Comparison of ENCODE assay signal across 24 cellular contexts in genomic region chr12:89552376-89552775, GRCh38.
"Had no signal": no experiment of that assay in that cellular context is flagged by ENCODE, and none has a peak within 500 bp of the region (broad histone marks: within the 10 kb centered on the region; RNA-seq: fewer than 3 reads in every experiment).

No MANE protein-coding gene starts in this region.

- H3K9ac ChIP-seq: neural progenitor cell had no signal

- H3K4me3 Mint-ChIP-seq: activated CD8-positive, alpha-beta T cell treated with anti-CD3 and anti-CD28 coated beads for 36 hours; activated naive CD8-positive, alpha-beta T cell treated with anti-CD3 and anti-CD28 coated beads for 36 hours; activated T-helper 17 cell treated with anti-CD3 and anti-CD28 coated beads, Interleukin-2, amount 50 U/mL, for 72 hours; central memory CD8-positive, alpha-beta T cell; naive B cell; neural progenitor cell; stimulated activated effector memory CD8-positive, alpha-beta T cell treated with anti-CD3 and anti-CD28 coated beads, Interleukin-12 subunit alpha, Interleukin-12 subunit beta, amount 100 ng/mL, for 72 hours; WTC11 had no signal

- H3K27ac ChIP-seq: brain microvascular endothelial cell, neural progenitor cell, ovary, right lobe of liver, thoracic aorta, upper lobe of left lung had no signal

- H3K27ac Mint-ChIP-seq: activated CD8-positive, alpha-beta T cell treated with anti-CD3 and anti-CD28 coated beads for 36 hours; activated naive CD8-positive, alpha-beta T cell treated with anti-CD3 and anti-CD28 coated beads for 36 hours; activated T-helper 17 cell treated with anti-CD3 and anti-CD28 coated beads, Interleukin-2, amount 50 U/mL, for 72 hours; neural progenitor cell; stimulated activated effector memory CD8-positive, alpha-beta T cell treated with anti-CD3 and anti-CD28 coated beads, Interleukin-12 subunit alpha, Interleukin-12 subunit beta, amount 100 ng/mL, for 72 hours; WTC11 had no signal

- H3K9me3 ChIP-seq: mucosa of descending colon, ovary, right lobe of liver, thoracic aorta, upper lobe of left lung had no signal

- H3K9me3 Mint-ChIP-seq: activated T-helper 17 cell treated with anti-CD3 and anti-CD28 coated beads, Interleukin-2, amount 50 U/mL, for 72 hours; central memory CD8-positive, alpha-beta T cell; stimulated activated effector memory CD8-positive, alpha-beta T cell treated with anti-CD3 and anti-CD28 coated beads, Interleukin-12 subunit alpha, Interleukin-12 subunit beta, amount 100 ng/mL, for 72 hours had no signal

- H3K4me3 ChIP-seq: mucosa of descending colon, neural progenitor cell, ovary, right lobe of liver, smooth muscle cell, thoracic aorta, upper lobe of left lung had no signal

- H3K27me3 Mint-ChIP-seq: activated naive CD8-positive, alpha-beta T cell treated with anti-CD3 and anti-CD28 coated beads for 36 hours; activated T-helper 17 cell treated with anti-CD3 and anti-CD28 coated beads, Interleukin-2, amount 50 U/mL, for 72 hours; naive B cell had no signal

- ATAC-seq: activated CD8-positive, alpha-beta T cell treated with anti-CD3 and anti-CD28 coated beads for 36 hours; activated T-helper 17 cell treated with anti-CD3 and anti-CD28 coated beads, Interleukin-2, amount 50 U/mL, for 72 hours; mucosa of descending colon; right lobe of liver; stimulated activated effector memory CD8-positive, alpha-beta T cell treated with anti-CD3 and anti-CD28 coated beads, Interleukin-12 subunit alpha, Interleukin-12 subunit beta, amount 100 ng/mL, for 72 hours; WTC11 had no signal

- H3K36me3 ChIP-seq: brain microvascular endothelial cell, neural progenitor cell, ovary, right lobe of liver, thoracic aorta, upper lobe of left lung had no signal

- DNase-seq: activated CD4-positive, alpha-beta T cell treated with anti-CD3 and anti-CD28 coated beads for 48 hours; activated CD8-positive, alpha-beta T cell treated with anti-CD3 and anti-CD28 coated beads for 36 hours; activated naive CD4-positive, alpha-beta T cell; activated naive CD8-positive, alpha-beta T cell treated with anti-CD3 and anti-CD28 coated beads for 36 hours; activated T-cell treated with anti-CD3 and anti-CD28 coated beads, Interleukin-2, amount 50 U/mL, for 1 hour; brain microvascular endothelial cell; cortex of kidney; effector CD4-positive, alpha-beta T cell; head of caudate nucleus; mesenchymal stem cell; mucosa of descending colon; naive B cell; ovary; right lobe of liver; stimulated activated CD4-positive, alpha-beta T cell treated with anti-CD3 and anti-CD28 coated beads, Interleukin-4, amount 100 ng/mL, for 24 hours; upper lobe of left lung had no signal

- H3K4me1 Mint-ChIP-seq: activated naive CD8-positive, alpha-beta T cell treated with anti-CD3 and anti-CD28 coated beads for 36 hours; activated T-helper 17 cell treated with anti-CD3 and anti-CD28 coated beads, Interleukin-2, amount 50 U/mL, for 72 hours; central memory CD8-positive, alpha-beta T cell; naive B cell; neural progenitor cell; stimulated activated effector memory CD8-positive, alpha-beta T cell treated with anti-CD3 and anti-CD28 coated beads, Interleukin-12 subunit alpha, Interleukin-12 subunit beta, amount 100 ng/mL, for 72 hours had no signal

- H3K4me1 ChIP-seq: neural progenitor cell, upper lobe of left lung had no signal

- H3K27me3 ChIP-seq: brain microvascular endothelial cell, neural progenitor cell, ovary, right lobe of liver, upper lobe of left lung had no signal

- FAIRE-seq: frontal cortex had no signal

- H3K4me2 ChIP-seq: neural progenitor cell, smooth muscle cell had no signal

- H3K36me3 Mint-ChIP-seq: stimulated activated effector memory CD8-positive, alpha-beta T cell treated with anti-CD3 and anti-CD28 coated beads, Interleukin-12 subunit alpha, Interleukin-12 subunit beta, amount 100 ng/mL, for 72 hours; WTC11 had no signal

- H2AFZ ChIP-seq: neural progenitor cell had no signal
